12 cellular contexts compared by ENCODE assay signal in the genomic region with DNA sequence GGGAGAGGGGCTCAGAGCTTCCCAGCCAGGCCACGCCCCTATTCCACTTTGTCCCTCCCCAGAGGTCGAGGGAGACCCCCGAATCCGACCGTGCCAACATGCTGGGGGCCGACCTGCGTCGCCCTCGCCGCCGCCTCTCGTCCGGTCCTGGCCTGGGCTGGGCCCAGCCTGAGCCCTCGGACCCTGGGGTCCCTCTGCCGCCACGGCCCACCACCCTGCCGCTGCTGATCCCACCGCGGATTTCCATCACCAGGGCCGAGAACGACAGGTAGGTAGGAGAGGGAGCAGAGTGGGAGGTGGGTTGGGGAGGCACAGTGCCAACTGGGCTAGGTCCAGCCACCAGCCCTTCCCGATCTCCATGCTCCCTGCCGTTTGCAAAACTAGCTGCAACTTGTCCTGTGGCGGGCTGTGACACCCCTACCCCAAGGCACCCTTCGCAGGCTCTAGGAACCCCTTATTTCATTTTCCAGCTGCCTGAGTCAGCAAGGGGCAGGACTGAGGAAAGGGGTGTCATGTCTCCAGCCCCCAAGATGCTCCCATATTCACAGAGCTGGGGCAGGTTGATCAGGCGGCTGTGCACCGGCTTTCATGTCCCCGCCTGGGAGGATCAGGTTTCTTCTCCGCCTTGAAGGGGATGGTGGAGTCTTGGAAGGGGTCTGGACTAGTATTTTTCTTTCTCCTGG. TPM values are rescaled to one million over a fixed set of nuclear protein-coding genes. Genes with fewer than 3 reads are reported as not detected.
A peak's percentile ranks its signal among the peaks of the same experiment; 100 is the strongest.
DNase-seq lines count a peak whose midpoint lies in the region; ATAC-seq and TF ChIP-seq lines count a peak whose summit lies in the region.
"Had no signal": no experiment of that assay in that cellular context is flagged by ENCODE, and none has a peak within 500 bp of the region (broad histone marks: within the 10 kb centered on the region; RNA-seq: fewer than 3 reads in every experiment).

No MANE protein-coding gene starts in this region.

- H3K27me3 Mint-ChIP-seq in activated naive CD8-positive, alpha-beta T cell treated with anti-CD3 and anti-CD28 coated beads, Interleukin-2, amount 50 U/mL, for 24 hours, result peaks cover 43% of the 10 kb centered on the region
- H3K27me3 Mint-ChIP-seq in natural killer cell (ENCODE audit: low read depth in 2 of 2), result peaks cover 21 to 34% of the 10 kb centered on the region in 2 donors

- no peak for TF ChIP-seq CTCF in natural killer cell (IDR thresholded peaks at IDR 0.05)

- H3K27ac Mint-ChIP-seq in activated naive CD8-positive, alpha-beta T cell treated with anti-CD3 and anti-CD28 coated beads, Interleukin-2, amount 50 U/mL, for 24 hours, result no peak overlapping the region
- H3K27ac Mint-ChIP-seq in natural killer cell, result peak overlapping the region; percentile 71 to 95

- peaks cover 66% of the 10 kb centered on the region for H3K4me1 Mint-ChIP-seq in activated naive CD8-positive, alpha-beta T cell treated with anti-CD3 and anti-CD28 coated beads, Interleukin-2, amount 50 U/mL, for 24 hours
- H3K4me1 Mint-ChIP-seq in natural killer cell, result peaks cover 45 to 58% of the 10 kb centered on the region in 2 donors

- H3K4me3 Mint-ChIP-seq in activated naive CD8-positive, alpha-beta T cell treated with anti-CD3 and anti-CD28 coated beads, Interleukin-2, amount 50 U/mL, for 24 hours, result peak overlapping the region; percentile 69
- H3K4me3 Mint-ChIP-seq in natural killer cell, result peak overlapping the region; percentile 71

- ATAC-seq in activated naive CD8-positive, alpha-beta T cell treated with anti-CD3 and anti-CD28 coated beads, Interleukin-2, amount 50 U/mL, for 24 hours, result no peak
- ATAC-seq in natural killer cell (no peak), left colon (no peak), HG02678 (IDR thresholded peaks at IDR 0.05; ENCODE audit: unreplicated experiment) (no peak)

- in situ Hi-C loops in KBM-7 (cut with MboI; ENCODE audit: low pct_unique_long_range_greater_than_20kb, low sequenced_read_pairs), result no loop called here

- intact Hi-C loops in natural killer cell (cut with micrococcal nuclease), result loop anchor here (2.0 kb wide), 1 partner anchor 105 kb away; no protein-coding TSS in a partner anchor
- intact Hi-C loops in left colon (cut with DNase I, micrococcal nuclease), result no loop called here

- H3K36me3 Mint-ChIP-seq in activated naive CD8-positive, alpha-beta T cell treated with anti-CD3 and anti-CD28 coated beads, Interleukin-2, amount 50 U/mL, for 24 hours (ENCODE audit: low read depth), result peaks cover 6% of the 10 kb centered on the region
- H3K36me3 Mint-ChIP-seq in natural killer cell, result no peaks in the 10 kb centered on the region

- H3K9me3 Mint-ChIP-seq in activated naive CD8-positive, alpha-beta T cell treated with anti-CD3 and anti-CD28 coated beads, Interleukin-2, amount 50 U/mL, for 24 hours, result no peaks in the 10 kb centered on the region
- H3K9me3 Mint-ChIP-seq in natural killer cell, result no peaks in the 10 kb centered on the region

- DNase-seq in DMS53 (lab: John Stamatoyannopoulos, UW) (peak; percentile 63), DMS53 treated with DMSO at 0.1 percent for 48 hours (lab: John Stamatoyannopoulos, UW; ENCODE audit: unreplicated experiment) (no peak), KBM-7 (peak; percentile 32), natural killer cell (no peak), left colon (no peak), NCI-H2029 treated with DMSO at 0.1 percent for 48 hours (lab: John Stamatoyannopoulos, UW) (no peak)
- DNase-seq in activated naive CD8-positive, alpha-beta T cell treated with anti-CD3 and anti-CD28 coated beads, Interleukin-2, amount 50 U/mL, for 24 hours, result no peak
- DNase-seq: activated CD4-positive, CD25-positive, alpha-beta regulatory T cell treated with anti-CD3 and anti-CD28 coated beads, Interleukin-2, amount 50 U/mL, for 72 hours; left ventricle myocardium inferior; MV-4-11; transverse colon had no signal

RNA-seq across cellular contexts. Expression of a gene that starts 2.6 kb away (rescaled TPM):
- total RNA-seq in natural killer cell (10 to 100 TPM; 34.2 to 46.2 (median 44.9) TPM), left colon (10 to 100 TPM; 13.8 to 14.3 TPM)

RNA-seq across cellular contexts. Expression of a gene that starts 14.4 kb away (rescaled TPM):
- total RNA-seq in natural killer cell (100 to 1,000 TPM; 211 to 242 (median 223) TPM), left colon (100 to 1,000 TPM; 129 to 161 TPM)

RNA-seq across cellular contexts. Expression of a gene that starts 37.4 kb away (rescaled TPM):
- total RNA-seq in natural killer cell (100 to 1,000 TPM; 401 to 469 (median 454) TPM), left colon (100 to 1,000 TPM in 1 of 2 donors, 10 to 100 TPM in 1; 91.1 to 104 TPM)

Comparison
In these comparisons a context has a peak if more than half of its experiments do, and no peak if none do; other contexts are left out.
1. DNase-seq: peak in DMS53 (single experiment) and KBM-7 (single experiment); none in DMS53 treated with DMSO at 0.1 percent for 48 hours (single experiment), activated naive CD8-positive, alpha-beta T cell treated with anti-CD3 and anti-CD28 coated beads, Interleukin-2, amount 50 U/mL, for 24 hours (single experiment), natural killer cell (single experiment), left colon (0 of 2) and NCI-H2029 treated with DMSO at 0.1 percent for 48 hours (single experiment).